ENCODE assay signal across 15 cellular contexts in the genomic region with DNA sequence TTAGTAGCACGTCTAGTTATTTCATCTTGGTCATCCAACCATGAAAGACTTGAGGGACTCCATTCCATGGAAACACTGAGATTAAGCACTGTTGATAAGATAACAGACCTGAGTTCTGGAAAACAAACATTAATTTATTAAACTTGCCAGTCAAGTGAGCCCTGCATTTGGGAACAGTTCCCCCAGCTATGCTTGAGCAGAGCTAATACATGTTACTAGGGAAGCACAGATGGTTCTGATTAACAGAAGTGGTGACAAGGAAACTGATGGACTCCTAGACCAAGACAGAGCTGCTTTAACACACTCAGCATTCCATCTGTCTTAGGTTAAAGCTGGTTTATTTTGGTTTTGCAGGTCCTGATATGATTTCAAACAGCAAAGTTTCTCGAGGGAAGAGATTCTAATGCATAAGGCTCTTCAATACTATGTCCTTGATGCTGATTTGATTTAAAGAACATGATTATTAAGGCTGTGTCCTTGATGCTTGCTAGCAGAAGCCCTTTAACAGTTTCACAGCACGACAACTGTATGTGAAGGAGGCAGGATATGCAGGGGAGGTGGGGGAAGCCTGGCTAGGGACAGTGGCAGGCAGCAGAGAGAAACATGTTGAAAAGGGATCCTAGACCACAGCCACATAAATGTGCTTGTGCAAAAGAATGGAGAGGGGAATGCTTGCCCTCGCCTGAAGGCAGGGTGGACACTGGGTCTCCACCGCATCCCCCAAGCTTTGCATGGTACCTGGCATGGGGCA.
DNase-seq lines count a peak whose midpoint lies in the region; ATAC-seq and TF ChIP-seq lines count a peak whose summit lies in the region.
"Had no signal": no experiment of that assay in that cellular context is flagged by ENCODE, and none has a peak within 500 bp of the region (broad histone marks: within the 10 kb centered on the region; RNA-seq: fewer than 3 reads in every experiment).

No MANE protein-coding gene starts in this region.

- no peaks in the 10 kb centered on the region for H3K36me3 Mint-ChIP-seq in activated T-helper 17 cell treated with anti-CD3 and anti-CD28 coated beads, Interleukin-2, amount 50 U/mL, for 72 hours (ENCODE audit: low read depth)

- no peaks in the 10 kb centered on the region for H3K4me1 ChIP-seq in A673 (ENCODE audit: insufficient read depth, low read length, poor library complexity, severe bottlenecking)

- H3K4me3 ChIP-seq in A673 (ENCODE audit: low read depth, low read length, poor library complexity, severe bottlenecking) (no peak overlapping the region), coronary artery (no peak overlapping the region)

- H3K27ac ChIP-seq in A673 (ENCODE audit: low read depth, low read length, poor library complexity, severe bottlenecking) = no peak overlapping the region
- no peak overlapping the region for H3K27ac ChIP-seq in coronary artery

- intact Hi-C loops in A673 (cut with micrococcal nuclease; ENCODE audit: unreplicated experiment) = no loop called here
- intact Hi-C loops in left ventricle myocardium superior (cut with micrococcal nuclease) = no loop called here

- DNase-seq in A673 (ENCODE audit: low spot score) (peak; percentile 23), G401 (ENCODE audit: low spot score) (peak; percentile 9), astrocyte of the hippocampus (ENCODE audit: low read depth, low spot score) (peak; percentile 45), left ventricle myocardium superior (no peak), NCI-H2029 treated with DMSO at 0.1 percent for 48 hours (lab: John Stamatoyannopoulos, UW) (no peak), coronary artery (ENCODE audit: low spot score) (no peak), DMS153 treated with DMSO at 0.1 percent for 48 hours (lab: John Stamatoyannopoulos, UW; ENCODE audit: unreplicated experiment) (no peak)
- DNase-seq: activated CD4-positive, alpha-beta T cell treated with anti-CD3 and anti-CD28 coated beads, Interleukin-2, amount 50 U/mL, for 48 hours; activated gamma-delta T cell treated with Interleukin-2 at 50 U/mL for 16 hours; erythroblast; NCI-H510A treated with DMSO at 0.1 percent for 48 hours; stimulated activated CD4-positive, alpha-beta T cell treated with anti-CD3 and anti-CD28 coated beads, Interleukin-2, amount 100 ng/mL, for 24 hours; T1000 had no signal

- no peaks in the 10 kb centered on the region for H3K27me3 ChIP-seq in A673 (replicated peaks; ENCODE audit: insufficient read depth, low read depth, low read length, poor library complexity)

- no peak for TF ChIP-seq CTCF in A673 (conservative IDR thresholded peaks at IDR 0.05; ENCODE audit: low read depth, low read length)
- TF ChIP-seq CTCF in coronary artery (IDR thresholded peaks at IDR 0.05) = no peak

- in situ Hi-C loops in G401 (cut with HindIII; ENCODE audit: low sequenced_read_pairs) = no loop called here

- POLR2A ChIA-PET in A673 (lab: Charles Lee; ENCODE audit: low non-redundant PET) = no interaction called here

- no peaks in the 10 kb centered on the region for H3K36me3 ChIP-seq in A673 (ENCODE audit: insufficient read depth, low read length, poor library complexity, severe bottlenecking)

- ATAC-seq in left ventricle myocardium superior = peak; percentile 82
- ATAC-seq in activated T-helper 17 cell treated with anti-CD3 and anti-CD28 coated beads, Interleukin-2, amount 50 U/mL, for 72 hours (replicated peaks) = no peak

- no peaks in the 10 kb centered on the region for H3K4me1 Mint-ChIP-seq in activated T-helper 17 cell treated with anti-CD3 and anti-CD28 coated beads, Interleukin-2, amount 50 U/mL, for 72 hours
- H3K4me1 Mint-ChIP-seq: central memory CD8-positive, alpha-beta T cell had no signal

- BruUV-seq in A673 (replicated peaks; lab: Mats Ljungman, UMichigan) = no TSS peak

- CTCF ChIA-PET in A673 (lab: Charles Lee) = no interaction called here

- no peak overlapping the region for H3K27ac Mint-ChIP-seq in activated T-helper 17 cell treated with anti-CD3 and anti-CD28 coated beads, Interleukin-2, amount 50 U/mL, for 72 hours

- no peak overlapping the region for H3K4me3 Mint-ChIP-seq in activated T-helper 17 cell treated with anti-CD3 and anti-CD28 coated beads, Interleukin-2, amount 50 U/mL, for 72 hours
- H3K4me3 Mint-ChIP-seq: central memory CD8-positive, alpha-beta T cell had no signal

- H3K27me3 Mint-ChIP-seq in activated T-helper 17 cell treated with anti-CD3 and anti-CD28 coated beads, Interleukin-2, amount 50 U/mL, for 72 hours = peaks cover 6% of the 10 kb centered on the region

- no peaks in the 10 kb centered on the region for H3K9me3 ChIP-seq in A673 (ENCODE audit: low read depth, low read length, poor library complexity, severe bottlenecking)

- H3K9me3 Mint-ChIP-seq in activated T-helper 17 cell treated with anti-CD3 and anti-CD28 coated beads, Interleukin-2, amount 50 U/mL, for 72 hours = no peaks in the 10 kb centered on the region
- H3K9me3 Mint-ChIP-seq: central memory CD8-positive, alpha-beta T cell had no signal

Comparison
In these comparisons a context has a peak if more than half of its experiments do, and no peak if none do; other contexts are left out.
1. DNase-seq: peak in A673 (single experiment), G401 (single experiment) and astrocyte of the hippocampus (single experiment); none in left ventricle myocardium superior (single experiment), NCI-H2029 treated with DMSO at 0.1 percent for 48 hours (single experiment), coronary artery (single experiment) and DMS153 treated with DMSO at 0.1 percent for 48 hours (single experiment).